1 cellular context compared by ENCODE assay signal in the genomic region with DNA sequence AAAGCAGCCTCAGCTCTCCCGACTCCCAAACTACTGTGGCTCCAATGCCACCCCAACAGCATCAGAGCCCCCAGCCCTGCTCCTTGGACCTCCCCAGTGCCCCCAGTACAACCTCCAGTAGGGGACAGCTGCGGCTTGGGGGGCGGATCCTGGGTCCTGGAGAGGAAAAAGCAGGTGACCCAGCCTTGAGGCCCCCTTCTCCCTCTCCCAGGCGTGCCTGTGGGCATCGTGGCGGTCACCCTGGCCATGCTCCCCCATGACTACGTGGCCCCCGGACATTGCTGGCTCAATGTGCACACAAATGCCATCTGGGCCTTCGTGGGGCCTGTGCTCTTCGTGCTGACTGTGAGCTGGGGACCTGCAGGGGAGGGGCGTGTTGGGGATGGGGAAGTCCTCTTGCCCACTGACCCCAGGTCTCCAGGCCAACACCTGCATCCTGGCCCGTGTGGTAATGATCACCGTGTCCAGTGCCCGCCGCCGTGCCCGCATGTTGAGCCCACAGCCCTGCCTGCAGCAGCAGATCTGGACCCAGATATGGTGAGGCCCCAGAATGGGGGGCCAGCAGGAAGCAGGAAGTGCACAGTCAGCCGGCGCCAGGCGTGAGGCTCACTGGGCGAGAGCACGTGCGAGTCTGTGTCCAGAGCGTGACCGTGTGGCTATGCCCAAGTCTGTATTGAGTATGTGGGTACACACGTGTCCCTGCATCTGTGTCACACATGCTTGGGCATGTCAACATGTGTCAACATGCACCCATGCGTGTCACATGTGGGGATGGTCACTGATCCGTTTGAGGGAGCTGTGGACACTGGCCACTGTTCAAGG.
TF ChIP-seq lines count a peak whose summit lies in the region.

No MANE protein-coding gene starts in this region.

TF ChIP-seq in HepG2, 621 proteins besides CTCF, POLR2A, EP300 and RAD21:
- TF ChIP-seq, protein P1, sequence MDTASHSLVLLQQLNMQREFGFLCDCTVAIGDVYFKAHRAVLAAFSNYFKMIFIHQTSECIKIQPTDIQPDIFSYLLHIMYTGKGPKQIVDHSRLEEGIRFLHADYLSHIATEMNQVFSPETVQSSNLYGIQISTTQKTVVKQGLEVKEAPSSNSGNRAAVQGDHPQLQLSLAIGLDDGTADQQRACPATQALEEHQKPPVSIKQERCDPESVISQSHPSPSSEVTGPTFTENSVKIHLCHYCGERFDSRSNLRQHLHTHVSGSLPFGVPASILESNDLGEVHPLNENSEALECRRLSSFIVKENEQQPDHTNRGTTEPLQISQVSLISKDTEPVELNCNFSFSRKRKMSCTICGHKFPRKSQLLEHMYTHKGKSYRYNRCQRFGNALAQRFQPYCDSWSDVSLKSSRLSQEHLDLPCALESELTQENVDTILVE (CRISPR knock-in tag; IDR thresholded peaks at IDR 0.05) = no peak
- TF ChIP-seq RFXANK (CRISPR knock-in tag; IDR thresholded peaks at IDR 0.05) = no peak
- 0 out of 2 replicates have a peak, but pooled peaks have one; percentile 28 for TF ChIP-seq DZIP1 (CRISPR knock-in tag; IDR thresholded peaks at IDR 0.05)
- no peak for TF ChIP-seq HES4 (CRISPR knock-in tag; IDR thresholded peaks at IDR 0.05; ENCODE audit: borderline replicate concordance)
- no peak for TF ChIP-seq ZMAT3 (CRISPR knock-in tag; conservative IDR thresholded peaks at IDR 0.05)
- TF ChIP-seq RXRB (CRISPR knock-in tag; IDR thresholded peaks at IDR 0.05; ENCODE audit: borderline replicate concordance) = no peak
- TF ChIP-seq, protein P2, sequence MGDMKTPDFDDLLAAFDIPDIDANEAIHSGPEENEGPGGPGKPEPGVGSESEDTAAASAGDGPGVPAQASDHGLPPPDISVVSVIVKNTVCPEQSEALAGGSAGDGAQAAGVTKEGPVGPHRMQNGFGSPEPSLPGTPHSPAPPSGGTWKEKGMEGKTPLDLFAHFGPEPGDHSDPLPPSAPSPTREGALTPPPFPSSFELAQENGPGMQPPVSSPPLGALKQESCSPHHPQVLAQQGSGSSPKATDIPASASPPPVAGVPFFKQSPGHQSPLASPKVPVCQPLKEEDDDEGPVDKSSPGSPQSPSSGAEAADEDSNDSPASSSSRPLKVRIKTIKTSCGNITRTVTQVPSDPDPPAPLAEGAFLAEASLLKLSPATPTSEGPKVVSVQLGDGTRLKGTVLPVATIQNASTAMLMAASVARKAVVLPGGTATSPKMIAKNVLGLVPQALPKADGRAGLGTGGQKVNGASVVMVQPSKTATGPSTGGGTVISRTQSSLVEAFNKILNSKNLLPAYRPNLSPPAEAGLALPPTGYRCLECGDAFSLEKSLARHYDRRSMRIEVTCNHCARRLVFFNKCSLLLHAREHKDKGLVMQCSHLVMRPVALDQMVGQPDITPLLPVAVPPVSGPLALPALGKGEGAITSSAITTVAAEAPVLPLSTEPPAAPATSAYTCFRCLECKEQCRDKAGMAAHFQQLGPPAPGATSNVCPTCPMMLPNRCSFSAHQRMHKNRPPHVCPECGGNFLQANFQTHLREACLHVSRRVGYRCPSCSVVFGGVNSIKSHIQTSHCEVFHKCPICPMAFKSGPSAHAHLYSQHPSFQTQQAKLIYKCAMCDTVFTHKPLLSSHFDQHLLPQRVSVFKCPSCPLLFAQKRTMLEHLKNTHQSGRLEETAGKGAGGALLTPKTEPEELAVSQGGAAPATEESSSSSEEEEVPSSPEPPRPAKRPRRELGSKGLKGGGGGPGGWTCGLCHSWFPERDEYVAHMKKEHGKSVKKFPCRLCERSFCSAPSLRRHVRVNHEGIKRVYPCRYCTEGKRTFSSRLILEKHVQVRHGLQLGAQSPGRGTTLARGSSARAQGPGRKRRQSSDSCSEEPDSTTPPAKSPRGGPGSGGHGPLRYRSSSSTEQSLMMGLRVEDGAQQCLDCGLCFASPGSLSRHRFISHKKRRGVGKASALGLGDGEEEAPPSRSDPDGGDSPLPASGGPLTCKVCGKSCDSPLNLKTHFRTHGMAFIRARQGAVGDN (CRISPR knock-in tag; IDR thresholded peaks at IDR 0.05) = peak; percentile 70
- no peak for TF ChIP-seq RFX3 (CRISPR knock-in tag; IDR thresholded peaks at IDR 0.05)
- TF ChIP-seq, protein P3, sequence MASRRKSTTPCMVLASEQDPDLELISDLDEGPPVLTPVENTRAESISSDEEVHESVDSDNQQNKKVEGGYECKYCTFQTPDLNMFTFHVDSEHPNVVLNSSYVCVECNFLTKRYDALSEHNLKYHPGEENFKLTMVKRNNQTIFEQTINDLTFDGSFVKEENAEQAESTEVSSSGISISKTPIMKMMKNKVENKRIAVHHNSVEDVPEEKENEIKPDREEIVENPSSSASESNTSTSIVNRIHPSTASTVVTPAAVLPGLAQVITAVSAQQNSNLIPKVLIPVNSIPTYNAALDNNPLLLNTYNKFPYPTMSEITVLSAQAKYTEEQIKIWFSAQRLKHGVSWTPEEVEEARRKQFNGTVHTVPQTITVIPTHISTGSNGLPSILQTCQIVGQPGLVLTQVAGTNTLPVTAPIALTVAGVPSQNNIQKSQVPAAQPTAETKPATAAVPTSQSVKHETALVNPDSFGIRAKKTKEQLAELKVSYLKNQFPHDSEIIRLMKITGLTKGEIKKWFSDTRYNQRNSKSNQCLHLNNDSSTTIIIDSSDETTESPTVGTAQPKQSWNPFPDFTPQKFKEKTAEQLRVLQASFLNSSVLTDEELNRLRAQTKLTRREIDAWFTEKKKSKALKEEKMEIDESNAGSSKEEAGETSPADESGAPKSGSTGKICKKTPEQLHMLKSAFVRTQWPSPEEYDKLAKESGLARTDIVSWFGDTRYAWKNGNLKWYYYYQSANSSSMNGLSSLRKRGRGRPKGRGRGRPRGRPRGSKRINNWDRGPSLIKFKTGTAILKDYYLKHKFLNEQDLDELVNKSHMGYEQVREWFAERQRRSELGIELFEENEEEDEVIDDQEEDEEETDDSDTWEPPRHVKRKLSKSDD (CRISPR knock-in tag; IDR thresholded peaks at IDR 0.05; ENCODE audit: low read depth) = no peak
- no peak for TF ChIP-seq KDM5B (CRISPR knock-in tag; IDR thresholded peaks at IDR 0.05; ENCODE audit: borderline replicate concordance)
- TF ChIP-seq, protein P4, sequence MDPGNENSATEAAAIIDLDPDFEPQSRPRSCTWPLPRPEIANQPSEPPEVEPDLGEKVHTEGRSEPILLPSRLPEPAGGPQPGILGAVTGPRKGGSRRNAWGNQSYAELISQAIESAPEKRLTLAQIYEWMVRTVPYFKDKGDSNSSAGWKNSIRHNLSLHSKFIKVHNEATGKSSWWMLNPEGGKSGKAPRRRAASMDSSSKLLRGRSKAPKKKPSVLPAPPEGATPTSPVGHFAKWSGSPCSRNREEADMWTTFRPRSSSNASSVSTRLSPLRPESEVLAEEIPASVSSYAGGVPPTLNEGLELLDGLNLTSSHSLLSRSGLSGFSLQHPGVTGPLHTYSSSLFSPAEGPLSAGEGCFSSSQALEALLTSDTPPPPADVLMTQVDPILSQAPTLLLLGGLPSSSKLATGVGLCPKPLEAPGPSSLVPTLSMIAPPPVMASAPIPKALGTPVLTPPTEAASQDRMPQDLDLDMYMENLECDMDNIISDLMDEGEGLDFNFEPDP (CRISPR knock-in tag; conservative IDR thresholded peaks at IDR 0.05) = no peak
- TF ChIP-seq GABPB1 (CRISPR knock-in tag; IDR thresholded peaks at IDR 0.05) = peak; percentile 66; the same call in 1 of the 2 replicates
- no peak for TF ChIP-seq HDAC2 (CRISPR knock-in tag; IDR thresholded peaks at IDR 0.05)
- TF ChIP-seq BHLHE40 (IDR thresholded peaks at IDR 0.05; ENCODE audit: low read length) = peak; percentile 32; the same call in 1 of the 2 replicates
- TF ChIP-seq NFE2 (CRISPR knock-in tag; IDR thresholded peaks at IDR 0.05) = no peak
- peak; percentile 93 for TF ChIP-seq MNT (IDR thresholded peaks at IDR 0.05)
- TF ChIP-seq SOX13 (IDR thresholded peaks at IDR 0.05) = no peak
- no peak for TF ChIP-seq SOX13 (CRISPR knock-in tag; conservative IDR thresholded peaks at IDR 0.05 in 1 of 2, IDR thresholded peaks at IDR 0.05 in 1 of 2)
- 0 out of 2 replicates have a peak, but pooled peaks have one; percentile 16 for TF ChIP-seq ZFX (CRISPR knock-in tag; IDR thresholded peaks at IDR 0.05; ENCODE audit: low read depth)
- no peak for TF ChIP-seq ADNP (CRISPR knock-in tag; IDR thresholded peaks at IDR 0.05)
- no peak for TF ChIP-seq DMAP1 (CRISPR knock-in tag; IDR thresholded peaks at IDR 0.05)
- TF ChIP-seq SALL1 (CRISPR knock-in tag; IDR thresholded peaks at IDR 0.05) = peak; percentile 23; the same call in 1 of the 2 replicates
- no peak for TF ChIP-seq SOX6 (IDR thresholded peaks at IDR 0.05)
- no peak for TF ChIP-seq SOX6 (CRISPR knock-in tag; IDR thresholded peaks at IDR 0.05)
- no peak for TF ChIP-seq ESRRA (CRISPR knock-in tag; IDR thresholded peaks at IDR 0.05; ENCODE audit: low read depth)
- no peak for TF ChIP-seq ZFP37 (CRISPR knock-in tag; IDR thresholded peaks at IDR 0.05; ENCODE audit: borderline replicate concordance)
- TF ChIP-seq ZFP1 (CRISPR knock-in tag; IDR thresholded peaks at IDR 0.05) = no peak
- TF ChIP-seq SRSF1 (optimal IDR thresholded peaks at IDR 0.05; ENCODE audit: low read depth, low read length) = no peak
- TF ChIP-seq FIP1L1 (IDR thresholded peaks at IDR 0.05; ENCODE audit: borderline replicate concordance, insufficient read depth, low read depth, low read length) = no peak
- TF ChIP-seq ZNF446 (CRISPR knock-in tag; IDR thresholded peaks at IDR 0.05) = no peak
- no peak for TF ChIP-seq MBNL3 (CRISPR knock-in tag; conservative IDR thresholded peaks at IDR 0.05)
- TF ChIP-seq ZNF121 (CRISPR knock-in tag; IDR thresholded peaks at IDR 0.05) = no peak
- no peak for TF ChIP-seq GABPA (IDR thresholded peaks at IDR 0.05; ENCODE audit: low read depth, low read length)
- peak; percentile 71 for TF ChIP-seq GABPA (CRISPR knock-in tag; IDR thresholded peaks at IDR 0.05; ENCODE audit: low read depth)
- no peak for TF ChIP-seq ZNF770 (CRISPR knock-in tag; IDR thresholded peaks at IDR 0.05)
- TF ChIP-seq MTF2 (CRISPR knock-in tag; IDR thresholded peaks at IDR 0.05; ENCODE audit: borderline replicate concordance) = no peak
- TF ChIP-seq ZNF878 (CRISPR knock-in tag; IDR thresholded peaks at IDR 0.05) = no peak
- TF ChIP-seq ZNF674 (CRISPR knock-in tag; IDR thresholded peaks at IDR 0.05; ENCODE audit: low read depth) = no peak
- no peak for TF ChIP-seq DRAP1 (CRISPR knock-in tag; IDR thresholded peaks at IDR 0.05)
